Comparison of ENCODE assay signal across 12 cellular contexts in genomic region chr21:45460611-45461368, GRCh38. TPM values are rescaled to one million over a fixed set of nuclear protein-coding genes. Genes with fewer than 3 reads are reported as not detected.
DNase-seq lines count a peak whose midpoint lies in the region; ATAC-seq, FAIRE-seq and TF ChIP-seq lines count a peak whose summit lies in the region.
"Had no signal": no experiment of that assay in that cellular context is flagged by ENCODE, and none has a peak within 500 bp of the region (broad histone marks: within the 10 kb centered on the region; RNA-seq: fewer than 3 reads in every experiment).

No MANE protein-coding gene starts in this region.

- no peak overlapping the region for H2BK12ac ChIP-seq in mesenchymal stem cell (ENCODE audit: low read length in 2 of 2)

- no peak for TF ChIP-seq POLR2A in IMR-90 (IDR thresholded peaks at IDR 0.05; ENCODE audit: low read depth, low read length)

- TF ChIP-seq RAD21 in IMR-90 (IDR thresholded peaks at IDR 0.05; ENCODE audit: low read length) = peak; percentile 10; the same call in 1 of the 2 replicates

- H4K8ac ChIP-seq in IMR-90 (ENCODE audit: low read depth in 2 of 2, low read length in 2 of 2) = peak overlapping the region; percentile 64 to 86
- H4K8ac ChIP-seq in mesenchymal stem cell (ENCODE audit: low read length) = no peak overlapping the region

- H3K27ac Mint-ChIP-seq in activated CD8-positive, alpha-beta T cell treated with anti-CD3 and anti-CD28 coated beads for 36 hours = no peak overlapping the region

- H4K91ac ChIP-seq in IMR-90 (ENCODE audit: insufficient read depth, low read depth, low read length) = peak overlapping the region; percentile 93
- H4K91ac ChIP-seq in mesenchymal stem cell (ENCODE audit: low read length) = no peak overlapping the region

- H3K18ac ChIP-seq in IMR-90 (ENCODE audit: low read depth, low read length) = peak overlapping the region; percentile 84
- peak overlapping the region in 1 of 2 experiments; percentile 69 for H3K18ac ChIP-seq in mesenchymal stem cell (ENCODE audit: low read depth in 1 of 2, low read length in 2 of 2)

- H2AFZ ChIP-seq in IMR-90 (replicated peaks; ENCODE audit: low read length, poor library complexity) (no peak overlapping the region), mesenchymal stem cell (ENCODE audit: low read depth, low read length) (no peak overlapping the region)

- H3K27ac ChIP-seq in IMR-90 (ENCODE audit: insufficient read depth, low read length) = peak overlapping the region; percentile 83
- peak overlapping the region; percentile 26 for H3K27ac ChIP-seq in mesenchymal stem cell (ENCODE audit: low read length, poor library complexity, severe bottlenecking)
- H3K27ac ChIP-seq: gastroesophageal sphincter had no signal

- H3K36me3 Mint-ChIP-seq in activated CD8-positive, alpha-beta T cell treated with anti-CD3 and anti-CD28 coated beads for 36 hours (ENCODE audit: low read depth) = no peaks in the 10 kb centered on the region

- no peak for FAIRE-seq in bronchial epithelial cell (lab: Jason Lieb, UNC)

- H2AK5ac ChIP-seq in IMR-90 (ENCODE audit: low read depth, low read length) = peak overlapping the region; percentile 87
- H2AK5ac ChIP-seq in mesenchymal stem cell (ENCODE audit: low read length, severe bottlenecking) = no peak overlapping the region

- POLR2A ChIA-PET in IMR-90 (lab: Charles Lee; ENCODE audit: unreplicated experiment) = no interaction called here
- POLR2A ChIA-PET in activated CD8-positive, alpha-beta T cell treated with anti-CD3 and anti-CD28 coated beads for 36 hours (lab: Charles Lee) = interaction anchor here (0.9 to 1.3 kb wide), 2 partner anchors 56 to 59 kb away, joined by 3 to 4 read pairs; no protein-coding TSS in a partner anchor

- peaks cover 5% of the 10 kb centered on the region for H3K9me3 Mint-ChIP-seq in activated CD8-positive, alpha-beta T cell treated with anti-CD3 and anti-CD28 coated beads for 36 hours

- H3K79me1 ChIP-seq in IMR-90 (ENCODE audit: low read depth in 1 of 2, low read length in 2 of 2) = peaks cover 8 to 74% of the 10 kb centered on the region in 2 experiments; a peak in 3 of 4 replicates
- peaks cover 37% of the 10 kb centered on the region for H3K79me1 ChIP-seq in mesenchymal stem cell (replicated peaks; ENCODE audit: low read length, poor library complexity, severe bottlenecking)

- H2BK120ac ChIP-seq in IMR-90 (ENCODE audit: low read depth, low read length) (peak overlapping the region; percentile 95), mesenchymal stem cell (ENCODE audit: low read depth, low read length) (no peak overlapping the region)

- no TSS peak for BruUV-seq in IMR-90 (replicated peaks; lab: Mats Ljungman, UMichigan)

- TF ChIP-seq CTCF in IMR-90 (conservative IDR thresholded peaks at IDR 0.05; ENCODE audit: low read depth, low read length) = no peak
- TF ChIP-seq CTCF in bronchial epithelial cell (IDR thresholded peaks at IDR 0.05; ENCODE audit: insufficient read depth, low read length, severe bottlenecking) = no peak
- TF ChIP-seq CTCF in activated CD8-positive, alpha-beta T cell treated with anti-CD3 and anti-CD28 coated beads for 36 hours (IDR thresholded peaks at IDR 0.05) = no peak

- peak overlapping the region; percentile 82 for H4K5ac ChIP-seq in IMR-90 (ENCODE audit: low read depth, low read length)

- peaks cover 30% of the 10 kb centered on the region for H3K4me1 ChIP-seq in IMR-90 (ENCODE audit: control insufficient read depth, insufficient read depth, low read length)
- H3K4me1 ChIP-seq in mesenchymal stem cell (ENCODE audit: control insufficient read depth, insufficient read depth, low read depth, low read length) = peaks cover 40% of the 10 kb centered on the region

- DNase-seq in AG08396 (ENCODE audit: low spot score) (peak; percentile 85), IMR-90 (peak; percentile 91), bronchial epithelial cell (ENCODE audit: low read depth) (peak; percentile 37), mesenchymal stem cell (peak; percentile 91), NCI-H2171 treated with DMSO at 0.1 percent for 48 hours (lab: John Stamatoyannopoulos, UW) (no peak), DMS79 (lab: John Stamatoyannopoulos, UW) (no peak), DMS153 (lab: John Stamatoyannopoulos, UW) (no peak)
- no peak for DNase-seq in activated CD8-positive, alpha-beta T cell treated with anti-CD3 and anti-CD28 coated beads for 36 hours
- DNase-seq: activated T-cell treated with anti-CD3 and anti-CD28 coated beads for 4 hours, NCI-H1930, retina had no signal

- H4K20me1 ChIP-seq in IMR-90 (ENCODE audit: insufficient read depth, low read length) = peaks cover 29% of the 10 kb centered on the region

- H3K14ac ChIP-seq in IMR-90 (replicated peaks; ENCODE audit: low read depth, low read length) (peak overlapping the region; percentile 89), mesenchymal stem cell (ENCODE audit: low read length in 2 of 2) (no peak overlapping the region)

- H3K4ac ChIP-seq in IMR-90 (ENCODE audit: low read depth, low read length) = peak overlapping the region; percentile 93
- H3K4ac ChIP-seq in mesenchymal stem cell (ENCODE audit: low read depth in 1 of 2, low read length in 2 of 2) = no peak overlapping the region

- intact Hi-C loops in IMR-90 (cut with micrococcal nuclease) = no loop called here
- intact Hi-C loops in activated CD8-positive, alpha-beta T cell treated with anti-CD3 and anti-CD28 coated beads for 36 hours (cut with micrococcal nuclease) = no loop called here

- peaks cover 17% of the 10 kb centered on the region for H3K9me1 ChIP-seq in IMR-90 (ENCODE audit: insufficient read depth, low read length)

- H3K9me3 ChIP-seq in IMR-90 (ENCODE audit: control insufficient read depth, insufficient read depth, low read length) = peaks cover 2% of the 10 kb centered on the region; the same call in 1 of the 2 replicates
- peaks cover 11% of the 10 kb centered on the region for H3K9me3 ChIP-seq in mesenchymal stem cell (ENCODE audit: control insufficient read depth, low read length)

- H3K23ac ChIP-seq in IMR-90 (ENCODE audit: low read depth, low read length) = peak overlapping the region; percentile 96
- H3K23ac ChIP-seq in mesenchymal stem cell (ENCODE audit: low read length in 2 of 2) = no peak overlapping the region

- CTCF ChIA-PET in IMR-90 (lab: Yijun Ruan, JAX) = no interaction called here
- CTCF ChIA-PET in activated CD8-positive, alpha-beta T cell treated with anti-CD3 and anti-CD28 coated beads for 36 hours (lab: Charles Lee) = no interaction called here

- 0 out of 2 replicates have a peak overlapping the region, but pooled peaks have one; percentile 31 for H3K9ac ChIP-seq in IMR-90 (ENCODE audit: low read depth, low read length)
- no peak overlapping the region for H3K9ac ChIP-seq in mesenchymal stem cell (ENCODE audit: low read length)

- H3K36me3 ChIP-seq in IMR-90 (ENCODE audit: control insufficient read depth, insufficient read depth, low read length) (peaks cover 18% of the 10 kb centered on the region; the same call in 1 of the 2 replicates), bronchial epithelial cell (ENCODE audit: control insufficient read depth, insufficient read depth, low read length) (no peaks in the 10 kb centered on the region), mesenchymal stem cell (ENCODE audit: control insufficient read depth in 1 of 2, insufficient read depth in 2 of 2, low read depth in 1 of 2, low read length in 2 of 2) (peaks cover 0 to 77% of the 10 kb centered on the region in 2 experiments)

- dilution Hi-C loops in IMR-90 (cut with HindIII; ENCODE audit: low sequenced_read_pairs, unreplicated experiment) = no loop called here

- H3K4me3 Mint-ChIP-seq in activated CD8-positive, alpha-beta T cell treated with anti-CD3 and anti-CD28 coated beads for 36 hours = no peak overlapping the region

- no peak overlapping the region for H3K4me3 ChIP-seq in IMR-90 (ENCODE audit: insufficient read depth, low read depth, low read length)
- H3K4me3 ChIP-seq in bronchial epithelial cell (ENCODE audit: low read depth, low read length) = no peak overlapping the region
- H3K4me3 ChIP-seq in mesenchymal stem cell (ENCODE audit: insufficient read depth in 1 of 2, low read depth in 1 of 2, low read length in 2 of 2) = no peak overlapping the region
- H3K4me3 ChIP-seq: gastroesophageal sphincter had no signal

- H3K27me3 ChIP-seq in IMR-90 (ENCODE audit: control insufficient read depth, insufficient read depth, low read length) = no peaks in the 10 kb centered on the region
- H3K27me3 ChIP-seq in bronchial epithelial cell (ENCODE audit: control insufficient read depth, insufficient read depth, low read length) = no peaks in the 10 kb centered on the region
- no peaks in the 10 kb centered on the region for H3K27me3 ChIP-seq in mesenchymal stem cell (ENCODE audit: control insufficient read depth in 1 of 2, insufficient read depth in 1 of 2, low read length in 2 of 2)

- peak overlapping the region; percentile 98 for H2BK20ac ChIP-seq in IMR-90 (ENCODE audit: low read depth, low read length)

- H3K4me2 ChIP-seq in IMR-90 (ENCODE audit: low read depth, low read length) (peak overlapping the region; percentile 37), mesenchymal stem cell (ENCODE audit: low read length, poor library complexity, severe bottlenecking) (no peak overlapping the region)

- H2BK5ac ChIP-seq in IMR-90 (ENCODE audit: low read depth, low read length, poor library complexity, severe bottlenecking) (peak overlapping the region; percentile 93), mesenchymal stem cell (ENCODE audit: low read depth, low read length, poor library complexity, severe bottlenecking) (no peak overlapping the region)

- peak overlapping the region; percentile 75; the same call in 1 of the 2 replicates for H3K56ac ChIP-seq in IMR-90 (ENCODE audit: extremely low read depth, insufficient read depth, low read length)

- H2BK15ac ChIP-seq in IMR-90 (ENCODE audit: low read depth, low read length) = peak overlapping the region; percentile 78; the same call in 2 of the 3 replicates
- no peak overlapping the region for H2BK15ac ChIP-seq in mesenchymal stem cell (ENCODE audit: low read depth, poor library complexity, severe bottlenecking)

- H3K27me3 Mint-ChIP-seq in activated CD8-positive, alpha-beta T cell treated with anti-CD3 and anti-CD28 coated beads for 36 hours = no peaks in the 10 kb centered on the region

- in situ Hi-C loops in IMR-90 (cut with MboI; ENCODE audit: low sequenced_read_pairs) = loop anchor here (10.0 kb wide), 1 partner anchor 364 kb away; no protein-coding TSS in a partner anchor

- no peaks in the 10 kb centered on the region for H3K4me1 Mint-ChIP-seq in activated CD8-positive, alpha-beta T cell treated with anti-CD3 and anti-CD28 coated beads for 36 hours (ENCODE audit: low read depth)

- ATAC-seq in IMR-90 (ENCODE audit: low read depth) = peak; percentile 88
- no peak for ATAC-seq in activated CD8-positive, alpha-beta T cell treated with anti-CD3 and anti-CD28 coated beads for 36 hours
- ATAC-seq: gastroesophageal sphincter had no signal

- 93% methylated on average over 2 of the region's 9 CpGs; no CpG with 5 or more reads in 1 of the 2 experiments for WGBS in IMR-90 (ENCODE audit: extremely low coverage in 2 of 2, insufficient read length in 1 of 2), 2 experiments
- WGBS in mesenchymal stem cell = 12% methylated on average over 8 of the region's 9 CpGs

- peak overlapping the region; percentile 18 for H2AK9ac ChIP-seq in IMR-90 (replicated peaks; ENCODE audit: low read depth, low read length, poor library complexity)

RNA-seq across cellular contexts. Expression of gene COL18A1, which starts 55.8 kb away (rescaled TPM):
- total RNA-seq in IMR-90 (2012; rRNA removed) = 4.3 and 6.7 TPM in 2 replicates
- polyA plus RNA-seq in IMR-90 (2012; rRNA removed) = 46.7 and 52.6 TPM in 2 replicates
- 66.0 and 124 TPM in 2 replicates for polyA plus RNA-seq in IMR-90 (2012; cell fraction: cytosol; rRNA removed)
- polyA plus RNA-seq in IMR-90 (2012; cell fraction: nucleus; rRNA removed; ENCODE audit: low replicate concordance) = 136 and 394 TPM in 2 replicates
- total RNA-seq in bronchial epithelial cell = 9.2 and 16.9 TPM in 2 replicates
- polyA plus RNA-seq in mesenchymal stem cell (2013, experiment 1 of 2) = 330 TPM
- polyA plus RNA-seq in mesenchymal stem cell (2013, experiment 2 of 2) = 322 TPM
- 1 to 10 TPM; 9.4 to 9.7 TPM for total RNA-seq in activated CD8-positive, alpha-beta T cell treated with anti-CD3 and anti-CD28 coated beads for 36 hours

Comparison
In these comparisons a context has a peak if more than half of its experiments do, and no peak if none do; other contexts are left out.
1. DNase-seq: peak in AG08396 (single experiment), IMR-90 (single experiment), bronchial epithelial cell (single experiment) and mesenchymal stem cell (single experiment); none in NCI-H2171 treated with DMSO at 0.1 percent for 48 hours (single experiment), activated CD8-positive, alpha-beta T cell treated with anti-CD3 and anti-CD28 coated beads for 36 hours (single experiment), DMS79 (single experiment) and DMS153 (single experiment).